In genomic region chr5:178416919-178417318, GRCh38 we compare ENCODE assay signal across 14 cellular contexts.
DNase-seq lines count a peak whose midpoint lies in the region; ATAC-seq, FAIRE-seq and TF ChIP-seq lines count a peak whose summit lies in the region.
"Had no signal": no experiment of that assay in that cellular context is flagged by ENCODE, and none has a peak within 500 bp of the region (broad histone marks: within the 10 kb centered on the region; RNA-seq: fewer than 3 reads in every experiment).

No MANE protein-coding gene starts in this region.

- intact Hi-C loops in kidney (cut with DNase I) = no loop called here
- intact Hi-C loops in CD8-positive, alpha-beta T cell (cut with DNase I, micrococcal nuclease) = no loop called here

- H3K27ac ChIP-seq in kidney (ENCODE audit: low read depth in 2 of 2, low read length in 2 of 2) = no peak overlapping the region
- H3K27ac ChIP-seq in CD8-positive, alpha-beta T cell (ENCODE audit: low read depth, low read length) = no peak overlapping the region
- H3K27ac ChIP-seq: left lung, spleen had no signal

- FAIRE-seq in kidney (lab: Jason Lieb, UNC) = no peak
- FAIRE-seq in urothelium cell line (lab: Jason Lieb, UNC) = peak; percentile 32

- no peaks in the 10 kb centered on the region for H3K9me3 Mint-ChIP-seq in WTC11
- H3K9me3 Mint-ChIP-seq in CD8-positive, alpha-beta T cell = no peaks in the 10 kb centered on the region
- H3K9me3 Mint-ChIP-seq: nephron progenitor cell; T-helper 1 cell treated with Interleukin-12 subunit alpha and Interleukin-12 subunit beta and Interleukin-4 antibody, amounts not matched to agents 30 μg/mL and 1 μg/mL, for 36 hours had no signal

- no peaks in the 10 kb centered on the region for H3K36me3 ChIP-seq in H7 (replicated peaks; ENCODE audit: control insufficient read depth, insufficient read depth, low read length)
- no peaks in the 10 kb centered on the region for H3K36me3 ChIP-seq in kidney (ENCODE audit: control insufficient read depth in 1 of 2, insufficient read depth in 2 of 2, low read length in 2 of 2)
- no peaks in the 10 kb centered on the region for H3K36me3 ChIP-seq in CD8-positive, alpha-beta T cell (ENCODE audit: insufficient read depth, low read length)
- H3K36me3 ChIP-seq: left lung, spleen had no signal

- H3K9me3 ChIP-seq in kidney (ENCODE audit: control insufficient read depth in 1 of 2, low read length in 2 of 2) (no peaks in the 10 kb centered on the region), T-helper 17 cell (ENCODE audit: control insufficient read depth, low read length, poor library complexity, severe bottlenecking) (no peaks in the 10 kb centered on the region)
- no peaks in the 10 kb centered on the region for H3K9me3 ChIP-seq in CD8-positive, alpha-beta T cell (ENCODE audit: low read length)
- H3K9me3 ChIP-seq: left lung, spleen had no signal

- peaks cover 44% of the 10 kb centered on the region for H3K4me1 Mint-ChIP-seq in WTC11
- H3K4me1 Mint-ChIP-seq in CD8-positive, alpha-beta T cell (ENCODE audit: low read depth) = no peaks in the 10 kb centered on the region
- peaks cover 6% of the 10 kb centered on the region for H3K4me1 Mint-ChIP-seq in T-helper 17 cell

- no peak overlapping the region for H3K9ac ChIP-seq in kidney (ENCODE audit: low read length in 2 of 2)

- H3K27me3 Mint-ChIP-seq in WTC11 (ENCODE audit: low read depth) (no peaks in the 10 kb centered on the region), T-helper 17 cell (peaks cover 62% of the 10 kb centered on the region)
- no peaks in the 10 kb centered on the region for H3K27me3 Mint-ChIP-seq in CD8-positive, alpha-beta T cell (ENCODE audit: low read depth)

- DNase-seq in H7 (peak; percentile 21), WTC11 (ENCODE audit: low spot score) (no peak), kidney (peak; percentile 14), urothelium cell line (ENCODE audit: low spot score) (peak; percentile 78), DMS79 (lab: John Stamatoyannopoulos, UW) (no peak), T-helper 17 cell (no peak)
- DNase-seq in CD8-positive, alpha-beta T cell = no peak
- DNase-seq: activated CD4-positive, alpha-beta T cell treated with anti-CD3 and anti-CD28 coated beads, Interleukin-2, amount 50 U/mL, for 1 hour; effector memory CD4-positive, alpha-beta T cell; left lung; NCI-H2081 treated with DMSO at 0.1 percent for 48 hours; nephron progenitor cell; spleen had no signal

- POLR2A ChIA-PET in WTC11 (lab: Charles Lee) = no interaction called here
- POLR2A ChIA-PET in CD8-positive, alpha-beta T cell (lab: Charles Lee) = no interaction called here

- no peaks in the 10 kb centered on the region for H3K4me1 ChIP-seq in kidney (ENCODE audit: control insufficient read depth in 1 of 2, insufficient read depth in 1 of 2, low read depth in 1 of 2, low read length in 2 of 2)
- no peaks in the 10 kb centered on the region for H3K4me1 ChIP-seq in CD8-positive, alpha-beta T cell (ENCODE audit: insufficient read depth, low read length)
- H3K4me1 ChIP-seq: left lung had no signal

- H3K27ac Mint-ChIP-seq in WTC11 (peak overlapping the region; percentile 20; the same call in 1 of the 2 replicates), T-helper 17 cell (no peak overlapping the region)
- H3K27ac Mint-ChIP-seq in CD8-positive, alpha-beta T cell = no peak overlapping the region
- H3K27ac Mint-ChIP-seq: T-helper 1 cell treated with Interleukin-12 subunit alpha and Interleukin-12 subunit beta and Interleukin-4 antibody, amounts not matched to agents 30 μg/mL and 1 μg/mL, for 36 hours had no signal

- H3K4me3 ChIP-seq in H7 (ENCODE audit: insufficient read depth, low read depth, low read length) (no peak overlapping the region), kidney (ENCODE audit: low read length in 2 of 2) (no peak overlapping the region)
- no peak overlapping the region for H3K4me3 ChIP-seq in CD8-positive, alpha-beta T cell (ENCODE audit: low read depth, low read length)
- H3K4me3 ChIP-seq: left lung, spleen had no signal

- CTCF ChIA-PET in WTC11 (lab: Charles Lee) = interaction anchor here (0.7 to 2.7 kb wide), 4 partner anchors 44 to 235 kb away, joined by 3 to 17 read pairs (median 4); partner anchors contain the start of gene COL23A1
- CTCF ChIA-PET in CD8-positive, alpha-beta T cell (lab: Charles Lee) = no interaction called here

- H3K36me3 Mint-ChIP-seq in WTC11 (no peaks in the 10 kb centered on the region), T-helper 17 cell (ENCODE audit: low read depth) (no peaks in the 10 kb centered on the region)
- H3K36me3 Mint-ChIP-seq in CD8-positive, alpha-beta T cell = no peaks in the 10 kb centered on the region

- H3K4me3 Mint-ChIP-seq in WTC11 (no peak overlapping the region), T-helper 17 cell (no peak overlapping the region)
- no peak overlapping the region for H3K4me3 Mint-ChIP-seq in CD8-positive, alpha-beta T cell
- H3K4me3 Mint-ChIP-seq: nephron progenitor cell; T-helper 1 cell treated with Interleukin-12 subunit alpha and Interleukin-12 subunit beta and Interleukin-4 antibody, amounts not matched to agents 30 μg/mL and 1 μg/mL, for 36 hours had no signal

- H3K27me3 ChIP-seq in H7 (ENCODE audit: control insufficient read depth, insufficient read depth, low read length) = no peaks in the 10 kb centered on the region
- H3K27me3 ChIP-seq in CD8-positive, alpha-beta T cell (ENCODE audit: insufficient read depth, low read length) = no peaks in the 10 kb centered on the region

- TF ChIP-seq CTCF in WTC11 (IDR thresholded peaks at IDR 0.05) (no peak), kidney (IDR thresholded peaks at IDR 0.05; ENCODE audit: borderline replicate concordance, extremely low read depth, insufficient read depth) (no peak)
- TF ChIP-seq CTCF in CD8-positive, alpha-beta T cell (IDR thresholded peaks at IDR 0.05) = no peak

- ATAC-seq in WTC11 = no peak
- ATAC-seq in CD8-positive, alpha-beta T cell = no peak
- no peak for ATAC-seq in T-helper 17 cell
- ATAC-seq: left lung had no signal

TF ChIP-seq in WTC11, 78 proteins besides CTCF, POLR2A, EP300 and RAD21 (continues in another document):
- no peak for TF ChIP-seq ZNF671 (CRISPR knock-in tag; IDR thresholded peaks at IDR 0.05)
- TF ChIP-seq NR2C2 (CRISPR knock-in tag; IDR thresholded peaks at IDR 0.05) = no peak
- TF ChIP-seq NR1H2 (CRISPR knock-in tag; IDR thresholded peaks at IDR 0.05) = no peak
- no peak for TF ChIP-seq USF2 (CRISPR knock-in tag; IDR thresholded peaks at IDR 0.05)
- TF ChIP-seq IRF2 (CRISPR knock-in tag; IDR thresholded peaks at IDR 0.05; ENCODE audit: borderline replicate concordance, low read depth) = no peak
- no peak for TF ChIP-seq AR (CRISPR knock-in tag; IDR thresholded peaks at IDR 0.05)
- TF ChIP-seq STAT6 (CRISPR knock-in tag; conservative IDR thresholded peaks at IDR 0.05; ENCODE audit: low read depth) = no peak

Comparison
In these comparisons a context has a peak if more than half of its experiments do, and no peak if none do; other contexts are left out.
1. DNase-seq: peak in H7 (single experiment), kidney (single experiment) and urothelium cell line (single experiment); none in WTC11 (single experiment), CD8-positive, alpha-beta T cell (0 of 7), DMS79 (single experiment) and T-helper 17 cell (0 of 3).